7 cellular contexts compared by ENCODE assay signal in the genomic region with DNA sequence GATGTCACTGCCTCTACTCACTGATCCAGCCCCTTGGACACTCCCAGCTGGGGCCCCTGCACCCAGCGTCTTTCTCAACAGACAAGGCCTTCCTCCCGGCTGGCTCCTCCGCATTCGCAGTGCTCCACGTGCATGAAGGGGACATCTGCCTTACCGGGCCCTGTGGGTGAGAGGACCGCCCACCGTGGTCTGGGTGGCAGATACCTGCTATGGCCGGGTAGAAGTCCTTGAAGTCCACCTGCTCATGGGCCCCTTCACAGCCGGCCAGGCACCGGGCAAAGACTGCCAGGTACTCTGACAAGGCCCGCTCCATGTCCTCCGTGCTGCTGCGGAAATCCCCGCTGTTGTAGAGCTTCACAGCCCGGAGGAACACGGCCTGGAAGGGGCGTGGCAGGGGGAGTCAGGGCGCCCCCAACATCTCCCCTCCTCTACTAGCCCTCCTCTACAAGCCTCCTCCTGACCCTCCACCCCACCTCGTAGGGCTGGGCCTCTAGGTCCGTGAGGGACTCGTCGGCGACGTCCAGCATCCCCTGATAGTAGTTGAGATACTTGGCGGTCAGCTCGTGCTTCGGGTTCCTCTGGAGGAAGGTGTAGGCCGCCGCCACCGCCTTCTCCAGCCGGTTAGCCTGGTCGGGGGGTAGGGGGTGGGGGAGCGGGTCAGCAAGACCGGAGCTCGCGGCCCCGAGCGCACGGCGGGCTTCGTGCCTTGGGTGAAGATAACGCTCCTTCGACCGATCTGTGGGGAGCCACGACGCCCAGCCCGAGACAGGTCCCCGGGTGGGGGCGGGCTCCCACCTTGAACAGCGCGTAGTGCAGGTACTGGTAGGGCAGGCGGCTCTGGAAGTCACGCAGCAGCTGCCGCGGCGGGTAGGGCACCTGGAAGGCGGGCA. TPM values are rescaled to one million over a fixed set of nuclear protein-coding genes. Genes with fewer than 3 reads are reported as not detected.
DNase-seq lines count a peak whose midpoint lies in the region; FAIRE-seq and TF ChIP-seq lines count a peak whose summit lies in the region.
"Had no signal": no experiment of that assay in that cellular context is flagged by ENCODE, and none has a peak within 500 bp of the region (broad histone marks: within the 10 kb centered on the region; RNA-seq: fewer than 3 reads in every experiment).

No MANE protein-coding gene starts in this region.

- no peak for FAIRE-seq in frontal cortex (lab: Jason Lieb, UNC)

- H3K9me3 ChIP-seq in Caco-2 (no peaks in the 10 kb centered on the region), SJCRH30 (replicated peaks) (no peaks in the 10 kb centered on the region), iPS-20b (ENCODE audit: insufficient read depth, low read depth, low read length) (no peaks in the 10 kb centered on the region)

- H3K27ac ChIP-seq in SJCRH30: no peak overlapping the region; the same call in 1 of the 2 replicates
- H3K27ac ChIP-seq in iPS-20b (ENCODE audit: low read length): no peak overlapping the region

- peaks cover 3% of the 10 kb centered on the region for H3K36me3 ChIP-seq in Caco-2 (ENCODE audit: control insufficient read depth, insufficient read depth, low read length)
- H3K36me3 ChIP-seq in SJCRH30: 0 out of 2 replicates have a peak, but pooled peaks cover 3% of the 10 kb centered on the region
- peaks cover 6% of the 10 kb centered on the region for H3K36me3 ChIP-seq in iPS-20b (ENCODE audit: insufficient read depth, low read depth, low read length)

- TF ChIP-seq CTCF in Caco-2 (IDR thresholded peaks at IDR 0.05; ENCODE audit: insufficient read depth in 1 of 2, low read depth in 1 of 2, low read length in 1 of 2, severe bottlenecking in 1 of 2, unreplicated experiment in 1 of 2): no peak
- TF ChIP-seq CTCF in GM13977 (IDR thresholded peaks at IDR 0.05; ENCODE audit: extremely low read depth, insufficient read depth, missing control alignments): no peak

- intact Hi-C loops in Caco-2 (cut with micrococcal nuclease; ENCODE audit: unreplicated experiment): no loop called here

- no peak for DNase-seq in Caco-2
- no peak for DNase-seq in SJCRH30
- no peak for DNase-seq in GM13977 (ENCODE audit: low spot score)
- no peak for DNase-seq in NCI-H1436 (lab: John Stamatoyannopoulos, UW)
- DNase-seq in frontal cortex (ENCODE audit: low spot score in 2 of 2): no peak

- no TSS peak for BruUV-seq in Caco-2 (replicated peaks; lab: Mats Ljungman, UMichigan)

- peaks cover 6% of the 10 kb centered on the region for H3K4me1 Mint-ChIP-seq in Caco-2 (ENCODE audit: low read depth, unreplicated experiment)

- in situ Hi-C loops in GM13977 (cut with MboI; ENCODE audit: low pct_unique_long_range_greater_than_20kb, low sequenced_read_pairs, unreplicated experiment): no loop called here

- peaks cover 52% of the 10 kb centered on the region for H3K36me3 Mint-ChIP-seq in Caco-2 (ENCODE audit: insufficient read depth, unreplicated experiment)

- H3K9ac ChIP-seq in iPS-20b (ENCODE audit: low read depth, low read length): peak overlapping the region; percentile 93; the same call in 1 of the 2 replicates

- POLR2A ChIA-PET in Caco-2 (lab: Charles Lee): interaction anchor here (0.5 to 3.7 kb wide), 10 partner anchors 10 to 122 kb away, joined by 3 to 44 read pairs (median 6); a partner anchor contains a TSS

- H3K4me3 Mint-ChIP-seq in Caco-2 (ENCODE audit: unreplicated experiment): peak overlapping the region; percentile 99

- peaks cover 21% of the 10 kb centered on the region for H3K4me1 ChIP-seq in Caco-2
- no peaks in the 10 kb centered on the region for H3K4me1 ChIP-seq in SJCRH30
- H3K4me1 ChIP-seq in iPS-20b (ENCODE audit: insufficient read depth, low read length): peaks cover 10% of the 10 kb centered on the region; the same call in 1 of the 2 replicates

- H3K4me3 ChIP-seq in Caco-2 (ENCODE audit: low read depth, low read length) (peak overlapping the region; percentile 91), SJCRH30 (peak overlapping the region; percentile 72), iPS-20b (ENCODE audit: low read length) (peak overlapping the region; percentile 90)

- H3K27ac Mint-ChIP-seq in Caco-2 (ENCODE audit: unreplicated experiment): peak overlapping the region; percentile 9

- H3K27me3 ChIP-seq in Caco-2 (replicated peaks; ENCODE audit: control insufficient read depth, insufficient read depth, low read length) (no peaks in the 10 kb centered on the region), SJCRH30 (no peaks in the 10 kb centered on the region), iPS-20b (ENCODE audit: insufficient read depth, low read length) (peaks cover 9% of the 10 kb centered on the region)

- no peaks in the 10 kb centered on the region for H3K9me3 Mint-ChIP-seq in Caco-2 (ENCODE audit: unreplicated experiment)

- no peaks in the 10 kb centered on the region for H3K27me3 Mint-ChIP-seq in Caco-2 (ENCODE audit: insufficient read depth, unreplicated experiment)

- CTCF ChIA-PET in Caco-2 (lab: Charles Lee): interaction anchor here (0.6 to 3.5 kb wide), 18 partner anchors 10 to 970 kb away, joined by 3 to 44 read pairs (median 4); a partner anchor contains a TSS

RNA-seq across cellular contexts. Expression of a gene that starts 0.8 kb away (rescaled TPM):
- total RNA-seq in Caco-2 (2022): 34.1 and 39.2 TPM in 2 replicates
- total RNA-seq in SJCRH30 (2014; rRNA removed; shearing (Covaris generic)): 15.7 and 16.9 TPM in 2 replicates
- total RNA-seq in frontal cortex: 10.2 TPM

RNA-seq across cellular contexts. Expression of a gene that starts 1.9 kb away (rescaled TPM):
- 112 and 132 TPM in 2 replicates for total RNA-seq in Caco-2 (2022)
- 61.4 and 72.2 TPM in 2 replicates for total RNA-seq in SJCRH30 (2014; rRNA removed; shearing (Covaris generic))
- total RNA-seq in frontal cortex: 9.0 TPM

RNA-seq across cellular contexts. Expression of a gene that starts 24.4 kb away (rescaled TPM):
- total RNA-seq in Caco-2 (2022) (392 and 419 TPM in 2 replicates), frontal cortex (33.8 TPM)
- total RNA-seq in SJCRH30 (2014; rRNA removed; shearing (Covaris generic)): 1.2 and 1.7 TPM in 2 replicates

RNA-seq across cellular contexts. Expression of a gene that starts 25.1 kb away (rescaled TPM):
- 85.4 and 94.5 TPM in 2 replicates for total RNA-seq in Caco-2 (2022)
- total RNA-seq in SJCRH30 (2014; rRNA removed; shearing (Covaris generic)): 115 and 120 TPM in 2 replicates
- total RNA-seq in frontal cortex: 131 TPM

RNA-seq across cellular contexts. Expression of a gene that starts 26.7 kb away (rescaled TPM):
- not detected in 2 replicates for total RNA-seq in Caco-2 (2022)
- not detected in 2 replicates for total RNA-seq in SJCRH30 (2014; rRNA removed; shearing (Covaris generic))
- under 0.01 TPM for total RNA-seq in frontal cortex
- total RNA-seq: M059J had no signal

Comparison
In these comparisons a context has a peak if more than half of its experiments do, and no peak if none do; other contexts are left out.
1. RNA of a gene that starts 24.4 kb away (total RNA-seq): 392 to 419 TPM in Caco-2 and 33.8 TPM in frontal cortex (single experiment); 1.2 to 1.7 TPM in SJCRH30; every median in the first group is over 10 times any median in the second.
2. Peak in every context shown above with its lines, with median percentiles within 50 percentile points of each other: H3K4me3 ChIP-seq.